ENCODE assay signal across 10 cellular contexts in the genomic region with DNA sequence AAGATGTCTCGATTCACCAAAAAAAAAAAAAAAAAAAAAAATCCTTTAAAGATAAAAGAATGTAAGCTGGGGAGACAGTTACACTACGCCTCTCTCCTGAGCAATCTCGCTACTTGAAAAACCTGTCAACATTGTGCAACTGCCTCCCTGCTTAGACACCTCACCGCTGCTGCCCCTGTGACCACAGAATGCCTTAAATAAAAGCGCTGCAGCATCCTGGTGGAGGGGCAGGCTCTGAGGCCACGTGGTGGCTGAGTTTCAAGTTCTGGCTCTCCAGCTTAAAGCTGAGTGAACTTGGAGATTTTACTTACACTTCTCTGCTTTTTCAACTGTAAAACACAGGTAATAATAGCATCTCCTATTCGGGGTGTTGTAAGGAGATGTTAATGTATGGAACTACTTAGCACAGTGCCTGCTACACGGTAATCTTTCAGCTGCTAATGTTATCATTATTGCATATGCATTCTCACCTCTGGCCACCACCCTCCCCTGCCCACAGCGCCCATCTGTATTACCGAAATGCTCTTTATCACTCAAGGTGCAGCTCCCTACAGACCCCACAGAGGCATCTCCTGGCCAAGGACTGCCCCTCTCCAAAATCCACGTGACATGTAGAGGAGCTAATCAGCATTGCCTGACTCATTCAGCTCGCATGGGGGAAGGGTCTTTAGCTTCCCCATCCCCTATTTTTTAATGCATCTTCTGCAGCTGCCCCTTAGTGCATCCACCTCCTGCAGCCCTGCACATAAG. TPM values are rescaled to one million over a fixed set of nuclear protein-coding genes. Genes with fewer than 3 reads are reported as not detected.
DNase-seq lines count a peak whose midpoint lies in the region; TF ChIP-seq lines count a peak whose summit lies in the region.
"Had no signal": no experiment of that assay in that cellular context is flagged by ENCODE, and none has a peak within 500 bp of the region (broad histone marks: within the 10 kb centered on the region; RNA-seq: fewer than 3 reads in every experiment).

No MANE protein-coding gene starts in this region.

- intact Hi-C loops in activated CD4-positive, alpha-beta T cell treated with anti-CD3 and anti-CD28 coated beads, Interleukin-2, amount 10 ng/mL, durations not matched to agents 24 days and 14 days (cut with micrococcal nuclease), result loop anchor here (5.0 kb wide), 1 partner anchor 138 kb away; no protein-coding TSS in a partner anchor
- intact Hi-C loops in MCF 10A (cut with micrococcal nuclease), result loop anchor here (5.0 kb wide), 1 partner anchor 102 kb away; no protein-coding TSS in a partner anchor
- intact Hi-C loops in sigmoid colon (cut with DNase I), result no loop called here

- no peak overlapping the region for H3K27ac Mint-ChIP-seq in activated CD4-positive, alpha-beta T cell treated with anti-CD3 and anti-CD28 coated beads, Interleukin-2, amount 10 ng/mL, durations not matched to agents 24 days and 14 days
- no peak overlapping the region for H3K27ac Mint-ChIP-seq in MCF 10A (ENCODE audit: low read depth, unreplicated experiment)
- H3K27ac Mint-ChIP-seq: IgD-negative memory B cell had no signal

- CTCF ChIA-PET in MCF 10A (lab: Yijun Ruan, JAX), result interaction anchor here (0.6 to 1.1 kb wide), 9 partner anchors 11 to 380 kb away, joined by 3 to 5 read pairs (median 3); a partner anchor contains a TSS

- H3K27me3 ChIP-seq in sigmoid colon, result no peaks in the 10 kb centered on the region

- no peak overlapping the region for H3K27ac ChIP-seq in sigmoid colon
- H3K27ac ChIP-seq in substantia nigra (ENCODE audit: low read depth, low read length, poor library complexity, severe bottlenecking), result no peak overlapping the region

- H3K36me3 ChIP-seq in sigmoid colon, result peaks cover 0 to 8% (median 0%) of the 10 kb centered on the region in 4 donors

- TF ChIP-seq CTCF in MCF 10A (IDR thresholded peaks at IDR 0.05; ENCODE audit: unreplicated experiment), result no peak
- TF ChIP-seq CTCF in sigmoid colon (IDR thresholded peaks at IDR 0.05), result no peak

- H3K4me3 Mint-ChIP-seq in activated CD4-positive, alpha-beta T cell treated with anti-CD3 and anti-CD28 coated beads, Interleukin-2, amount 10 ng/mL, durations not matched to agents 24 days and 14 days, result no peak overlapping the region
- no peak overlapping the region for H3K4me3 Mint-ChIP-seq in MCF 10A (ENCODE audit: unreplicated experiment)
- H3K4me3 Mint-ChIP-seq: IgD-negative memory B cell had no signal

- H3K4me1 ChIP-seq in sigmoid colon, result no peaks in the 10 kb centered on the region

- WGBS in sigmoid colon, 2 donors, result 59 to 71% methylated on average over 12 of the region's 12 CpGs

- no peaks in the 10 kb centered on the region for H3K36me3 Mint-ChIP-seq in activated CD4-positive, alpha-beta T cell treated with anti-CD3 and anti-CD28 coated beads, Interleukin-2, amount 10 ng/mL, durations not matched to agents 24 days and 14 days (ENCODE audit: low read depth)
- H3K36me3 Mint-ChIP-seq in MCF 10A (ENCODE audit: insufficient read depth, unreplicated experiment), result peaks cover 12% of the 10 kb centered on the region
- H3K36me3 Mint-ChIP-seq: IgD-negative memory B cell had no signal

- no peaks in the 10 kb centered on the region for H3K9me3 ChIP-seq in sigmoid colon

- POLR2A ChIA-PET in MCF 10A (lab: Yijun Ruan, JAX), result interaction anchor here (0.6 to 1.6 kb wide), 6 partner anchors 8 to 39 kb away, joined by 3 to 8 read pairs (median 4); no protein-coding TSS in a partner anchor

- H3K4me1 Mint-ChIP-seq in activated CD4-positive, alpha-beta T cell treated with anti-CD3 and anti-CD28 coated beads, Interleukin-2, amount 10 ng/mL, durations not matched to agents 24 days and 14 days, result peaks cover 5% of the 10 kb centered on the region
- H3K4me1 Mint-ChIP-seq in MCF 10A (ENCODE audit: insufficient read depth, unreplicated experiment), result peaks cover 9% of the 10 kb centered on the region

- TF ChIP-seq POLR2A in sigmoid colon (IDR thresholded peaks at IDR 0.05), result no peak

- peak; percentile 63 for DNase-seq in activated CD4-positive, alpha-beta T cell treated with anti-CD3 and anti-CD28 coated beads, Interleukin-2, amount 10 ng/mL, durations not matched to agents 24 days and 14 days
- DNase-seq in activated CD4-positive, alpha-beta T cell treated with anti-CD3 and anti-CD28 coated beads, Interleukin-2, amount 50 U/mL, for 1 hour, result no peak
- peak; percentile 77 for DNase-seq in NCI-H226
- DNase-seq in MCF 10A (ENCODE audit: unreplicated experiment), result peak; percentile 78
- DNase-seq in sigmoid colon, result peak; percentile 36
- DNase-seq in superior temporal gyrus (ENCODE audit: extremely low spot score), result no peak
- no peak for DNase-seq in GF-D8 (lab: John Stamatoyannopoulos, UW)
- no peak for DNase-seq in substantia nigra (lab: John Stamatoyannopoulos, UW)
- DNase-seq: activated gamma-delta T cell had no signal

- peaks cover 4% of the 10 kb centered on the region for H3K27me3 Mint-ChIP-seq in activated CD4-positive, alpha-beta T cell treated with anti-CD3 and anti-CD28 coated beads, Interleukin-2, amount 10 ng/mL, durations not matched to agents 24 days and 14 days
- H3K27me3 Mint-ChIP-seq in MCF 10A (ENCODE audit: insufficient read depth, unreplicated experiment), result no peaks in the 10 kb centered on the region

- no peak for TF ChIP-seq EP300 in sigmoid colon (IDR thresholded peaks at IDR 0.05)

- H3K4me3 ChIP-seq in sigmoid colon, result no peak overlapping the region

- BruUV-seq in MCF 10A (replicated peaks; lab: Mats Ljungman, UMichigan), result no TSS peak

- no peaks in the 10 kb centered on the region for H3K9me3 Mint-ChIP-seq in activated CD4-positive, alpha-beta T cell treated with anti-CD3 and anti-CD28 coated beads, Interleukin-2, amount 10 ng/mL, durations not matched to agents 24 days and 14 days
- no peaks in the 10 kb centered on the region for H3K9me3 Mint-ChIP-seq in MCF 10A (ENCODE audit: unreplicated experiment)

RNA-seq across cellular contexts. Expression of a gene that starts 42.0 kb away (rescaled TPM):
- total RNA-seq in activated CD4-positive, alpha-beta T cell treated with anti-CD3 and anti-CD28 coated beads, Interleukin-2, amount 10 ng/mL, durations not matched to agents 24 days and 14 days, result 0.07 and 0.12 TPM in 2 replicates
- total RNA-seq in MCF 10A (2022) (11.5 and 11.9 TPM in 2 replicates), sigmoid colon (10 to 100 TPM in 2 of 4 donors, 1 to 10 TPM in 2; 8.1 to 16.9 (median 10.7) TPM)
- polyA plus RNA-seq in sigmoid colon, result 10 to 100 TPM; 12.0 to 18.7 (median 13.9) TPM

Comparison
In these comparisons a context has a peak if more than half of its experiments do, and no peak if none do; other contexts are left out.
1. DNase-seq: peak in activated CD4-positive, alpha-beta T cell treated with anti-CD3 and anti-CD28 coated beads, Interleukin-2, amount 10 ng/mL, durations not matched to agents 24 days and 14 days (single experiment), NCI-H226 (single experiment), MCF 10A (single experiment) and sigmoid colon (single experiment); none in activated CD4-positive, alpha-beta T cell treated with anti-CD3 and anti-CD28 coated beads, Interleukin-2, amount 50 U/mL, for 1 hour (single experiment), superior temporal gyrus (single experiment), GF-D8 (single experiment) and substantia nigra (0 of 49).